ENCODE assay signal across 8 cellular contexts in the genomic region with DNA sequence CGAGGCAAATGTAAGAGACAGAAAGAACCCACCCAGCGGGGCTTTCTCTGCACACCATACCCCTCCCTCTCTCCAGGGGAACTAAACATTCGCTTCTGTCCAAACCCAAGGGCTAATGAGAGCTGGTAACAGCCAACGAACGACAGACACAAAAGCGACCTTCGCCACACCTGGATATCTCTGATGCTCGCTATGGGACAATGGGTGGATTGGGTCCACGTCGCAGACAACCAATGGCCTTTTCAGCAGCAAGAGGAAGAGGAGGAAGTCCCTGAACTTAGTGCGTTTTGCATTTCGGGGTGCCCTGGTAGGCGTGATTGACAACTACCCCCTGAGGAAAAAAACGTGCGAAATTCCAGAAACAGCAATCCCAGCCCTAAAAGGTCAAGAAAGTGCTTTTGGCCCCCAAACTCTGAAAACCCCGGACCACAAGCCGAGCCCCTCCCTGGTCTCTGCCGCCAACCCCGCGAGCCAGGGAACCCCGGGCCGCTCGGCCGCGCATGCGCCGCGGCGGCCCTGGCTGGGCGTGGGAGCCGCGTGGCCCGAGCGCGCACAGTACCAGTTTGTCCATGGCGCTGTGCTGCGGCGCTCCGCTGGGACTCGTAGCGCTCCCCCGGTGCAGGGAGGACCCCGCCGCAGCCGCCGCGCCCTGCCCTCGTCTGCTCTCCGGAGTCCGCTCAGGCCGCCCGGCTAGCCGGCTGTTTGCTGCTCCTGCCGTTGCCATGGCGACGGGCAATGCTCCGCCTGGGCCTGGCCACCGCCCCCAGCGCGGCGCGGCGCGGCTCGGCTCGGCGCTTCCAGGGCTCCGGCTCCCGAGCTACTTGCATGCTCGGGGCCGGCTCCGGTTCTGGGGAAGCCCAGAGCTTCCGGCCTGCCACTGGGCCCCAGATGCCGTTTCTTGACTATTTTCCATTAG.
DNase-seq lines count a peak whose midpoint lies in the region; ATAC-seq and TF ChIP-seq lines count a peak whose summit lies in the region.

No MANE protein-coding gene starts in this region.

- peak overlapping the region; percentile 70 for H4K8ac ChIP-seq in trophoblast cell (ENCODE audit: low read depth, low read length)

- H3K4me1 ChIP-seq in right atrium auricular region (peaks cover 0 to 9% of the 10 kb centered on the region in 2 donors), trophoblast cell (ENCODE audit: control insufficient read depth in 1 of 2, insufficient read depth in 2 of 2, low read length in 2 of 2) (peaks cover 0 to 4% of the 10 kb centered on the region in 2 experiments)

- peak overlapping the region; percentile 56 for H3K14ac ChIP-seq in trophoblast cell (ENCODE audit: low read length)

- peaks cover 2% of the 10 kb centered on the region for H3K79me1 ChIP-seq in trophoblast cell (ENCODE audit: low read length)

- H3K4me1 Mint-ChIP-seq in IgD-negative memory B cell, result peaks cover 0 to 9% (median 9%) of the 10 kb centered on the region in 3 donors

- H3K18ac ChIP-seq in trophoblast cell (ENCODE audit: low read length), result no peak overlapping the region

- no peak overlapping the region for H3K23ac ChIP-seq in trophoblast cell (ENCODE audit: low read length)

- H3K4me3 ChIP-seq in right atrium auricular region, result peak overlapping the region; percentile 42 to 57
- peak overlapping the region; percentile 86 for H3K4me3 ChIP-seq in trophoblast cell (ENCODE audit: low read depth, low read length)

- H3K9me3 ChIP-seq in right atrium auricular region (no peaks in the 10 kb centered on the region), trophoblast cell (ENCODE audit: insufficient read depth, low read depth, low read length) (no peaks in the 10 kb centered on the region)

- H2AK5ac ChIP-seq in trophoblast cell (ENCODE audit: low read length), result no peak overlapping the region

- H3K27ac ChIP-seq in right atrium auricular region (peak overlapping the region; percentile 32 to 57), trophoblast cell (ENCODE audit: low read depth, low read length) (peak overlapping the region; percentile 51)

- H3K27me3 ChIP-seq in right atrium auricular region, result no peaks in the 10 kb centered on the region
- H3K27me3 ChIP-seq in trophoblast cell (ENCODE audit: insufficient read depth, low read length), result no peaks in the 10 kb centered on the region

- WGBS in trophoblast cell (ENCODE audit: extremely low coverage, insufficient coverage, insufficient read length), result no CpG with 5 or more reads among the region's 74 CpGs

- H2AFZ ChIP-seq in trophoblast cell (ENCODE audit: insufficient read depth, low read length, poor library complexity), result peak overlapping the region; percentile 53

- ATAC-seq in GM21825 (IDR thresholded peaks at IDR 0.05; ENCODE audit: unreplicated experiment), result peak; percentile 95

- H4K91ac ChIP-seq in trophoblast cell (ENCODE audit: low read depth, low read length), result peak overlapping the region; percentile 26

- H3K36me3 ChIP-seq in right atrium auricular region, result no peaks in the 10 kb centered on the region
- H3K36me3 ChIP-seq in trophoblast cell (ENCODE audit: control insufficient read depth in 1 of 2, insufficient read depth in 2 of 2, low read length in 2 of 2), result no peaks in the 10 kb centered on the region

- peak overlapping the region; percentile 93 for H3K4me2 ChIP-seq in trophoblast cell (ENCODE audit: low read length)

- peak overlapping the region; percentile 8 for H2BK120ac ChIP-seq in trophoblast cell (ENCODE audit: insufficient read depth, low read length, poor library complexity)

- DNase-seq in GM04503 (ENCODE audit: low read depth) (peak; percentile 51), anterior cingulate cortex (lab: John Stamatoyannopoulos, UW) (peak in 57 of 58 donors; percentile 29 to 90 (median 75)), right atrium auricular region (ENCODE audit: low spot score) (peak; percentile 87), trophoblast cell (peak; percentile 87 to 93), AML-193 (lab: John Stamatoyannopoulos, UW) (no peak)

- H3K79me2 ChIP-seq in trophoblast cell (ENCODE audit: control insufficient read depth, insufficient read depth, low read length, poor library complexity), result no peaks in the 10 kb centered on the region

- H3K9me3 Mint-ChIP-seq in IgD-negative memory B cell, result no peaks in the 10 kb centered on the region

- peak overlapping the region; percentile 88 to 98 (median 95) for H3K4me3 Mint-ChIP-seq in IgD-negative memory B cell

- H2BK5ac ChIP-seq in trophoblast cell (ENCODE audit: low read depth, low read length, poor library complexity), result peak overlapping the region; percentile 16

- no peaks in the 10 kb centered on the region for H3K36me3 Mint-ChIP-seq in IgD-negative memory B cell

- H3K27me3 Mint-ChIP-seq in IgD-negative memory B cell, result peaks cover 9% of the 10 kb centered on the region

- peak overlapping the region; percentile 55 for H3K9ac ChIP-seq in trophoblast cell (ENCODE audit: low read length)

- H2BK12ac ChIP-seq in trophoblast cell (ENCODE audit: low read length), result no peak overlapping the region

- no peak overlapping the region for H3K4ac ChIP-seq in trophoblast cell (ENCODE audit: low read depth, low read length)

- peak in 1 of 2 donors; percentile 25 for TF ChIP-seq CTCF in right atrium auricular region (IDR thresholded peaks at IDR 0.05)

- H3K27ac Mint-ChIP-seq in IgD-negative memory B cell, result peak overlapping the region; percentile 59 to 89 (median 89)

- H4K12ac ChIP-seq in trophoblast cell (ENCODE audit: low read depth, low read length), result peak overlapping the region; percentile 46

TF ChIP-seq in PFSK-1, 5 proteins besides CTCF, POLR2A, EP300 and RAD21:
- peak; percentile 47; the same call in 1 of the 2 replicates for TF ChIP-seq TAF1 (IDR thresholded peaks at IDR 0.05; ENCODE audit: borderline replicate concordance, insufficient read depth, low read length)
- TF ChIP-seq SIN3A (IDR thresholded peaks at IDR 0.05; ENCODE audit: borderline replicate concordance, insufficient read depth, low read length), result peak; percentile 97; the same call in 1 of the 2 replicates
- no peak for TF ChIP-seq REST (IDR thresholded peaks at IDR 0.05; ENCODE audit: insufficient read depth in 1 of 2, low read depth in 2 of 2, low read length in 2 of 2)
- TF ChIP-seq POLR2AphosphoS5 (IDR thresholded peaks at IDR 0.05; ENCODE audit: low read depth, low read length), result no peak
- TF ChIP-seq FOXP2 (optimal IDR thresholded peaks at IDR 0.05; ENCODE audit: borderline replicate concordance, extremely low read depth, extremely low read length, insufficient read depth), result peak; percentile 75

Comparison
In these comparisons a context has a peak if more than half of its experiments do, and no peak if none do; other contexts are left out.
1. DNase-seq: peak in GM04503 (single experiment), anterior cingulate cortex (57 of 58), right atrium auricular region (single experiment) and trophoblast cell (2 of 2); none in AML-193 (0 of 2).